Comparison of ENCODE assay signal across 19 cellular contexts in the genomic region with DNA sequence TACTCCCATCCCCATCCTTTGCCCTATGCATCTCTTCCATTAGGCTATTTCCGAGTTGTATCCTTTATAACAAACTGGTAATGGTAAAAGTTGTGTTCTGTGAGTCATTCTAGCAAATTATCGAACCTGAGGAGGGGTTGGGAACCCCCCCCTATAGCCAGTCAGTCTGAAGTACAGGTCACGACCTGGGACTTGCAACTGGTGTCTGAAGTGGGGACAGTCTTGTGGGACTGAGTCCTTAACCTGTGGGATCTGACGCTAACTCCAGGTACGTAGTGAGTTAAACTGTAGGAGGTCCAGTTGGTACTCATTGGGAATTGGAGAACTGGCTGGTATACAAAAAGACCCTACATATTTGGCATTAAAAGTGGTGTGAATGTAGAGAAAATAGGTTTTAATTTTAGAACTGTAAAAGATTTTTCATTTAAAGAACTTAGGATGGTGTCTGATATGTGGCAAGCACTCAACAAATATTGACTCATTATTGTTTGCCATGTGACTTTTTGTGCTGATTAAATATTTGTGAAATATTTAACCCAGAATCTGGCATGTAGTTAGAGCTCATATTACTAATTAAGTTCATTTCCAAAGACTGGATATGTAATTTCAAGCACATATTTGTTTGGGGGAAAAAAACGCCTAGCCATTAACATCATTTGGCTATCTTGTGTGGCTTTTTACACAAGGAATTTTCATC. TPM values are rescaled to one million over a fixed set of nuclear protein-coding genes. Genes with fewer than 3 reads are reported as not detected.
A peak's percentile ranks its signal among the peaks of the same experiment; 100 is the strongest.
DNase-seq lines count a peak whose midpoint lies in the region; ATAC-seq, FAIRE-seq and TF ChIP-seq lines count a peak whose summit lies in the region.
"Had no signal": no experiment of that assay in that cellular context is flagged by ENCODE, and none has a peak within 500 bp of the region (broad histone marks: within the 10 kb centered on the region; RNA-seq: fewer than 3 reads in every experiment).

No MANE protein-coding gene starts in this region.

- POLR2A ChIA-PET in HepG2 (lab: Yijun Ruan, JAX): no interaction called here

- H3K27me3 Mint-ChIP-seq in activated naive CD4-positive, alpha-beta T cell treated with anti-CD3 and anti-CD28 coated beads, Interleukin-2, amount 10 ng/mL, durations not matched to agents 7 days and 5 days: no peaks in the 10 kb centered on the region

- H2AFZ ChIP-seq in HepG2 (ENCODE audit: low read length): no peak overlapping the region

- TF ChIP-seq POLR2A in HepG2 (IDR thresholded peaks at IDR 0.05; ENCODE audit: insufficient read depth in 1 of 2, low read depth in 2 of 2, low read length in 2 of 2): no peak

- peak overlapping the region; percentile 6 to 56 for H3K27ac ChIP-seq in liver (ENCODE audit: low read depth in 1 of 2, low read length in 2 of 2)
- no peak overlapping the region for H3K27ac ChIP-seq in HepG2 (ENCODE audit: extremely low read length, insufficient read depth, low read length)
- H3K27ac ChIP-seq: HL-60 had no signal

- H3K4me1 Mint-ChIP-seq in activated naive CD4-positive, alpha-beta T cell treated with anti-CD3 and anti-CD28 coated beads, Interleukin-2, amount 10 ng/mL, durations not matched to agents 7 days and 5 days: peaks cover 38% of the 10 kb centered on the region

- H3K9me3 ChIP-seq in liver (ENCODE audit: control insufficient read depth in 4 of 4, low read length in 3 of 4) (no peaks in the 10 kb centered on the region), HepG2 (ENCODE audit: low read length) (no peaks in the 10 kb centered on the region)
- H3K9me3 ChIP-seq: BE2C had no signal

- H3K27me3 ChIP-seq in liver (ENCODE audit: control insufficient read depth in 4 of 4, insufficient read depth in 4 of 4, low read length in 3 of 4) (no peaks in the 10 kb centered on the region), HepG2 (ENCODE audit: control insufficient read depth in 1 of 2, insufficient read depth in 2 of 2, low read length in 2 of 2) (no peaks in the 10 kb centered on the region), bronchial epithelial cell (ENCODE audit: control insufficient read depth, insufficient read depth, low read length) (no peaks in the 10 kb centered on the region)
- H3K27me3 ChIP-seq: BE2C had no signal

- TF ChIP-seq RAD21 in liver (IDR thresholded peaks at IDR 0.05) (no peak), HepG2 (CRISPR knock-in tag; IDR thresholded peaks at IDR 0.05) (no peak)

- no peak overlapping the region for H3K4me3 Mint-ChIP-seq in activated naive CD4-positive, alpha-beta T cell treated with anti-CD3 and anti-CD28 coated beads, Interleukin-2, amount 10 ng/mL, durations not matched to agents 7 days and 5 days
- H3K4me3 Mint-ChIP-seq: T-cell had no signal

- CTCF ChIA-PET in HepG2 (lab: Yijun Ruan, JAX; ENCODE audit: low intra/inter-chr PET ratio, low total read pairs): no interaction called here
- CTCF ChIA-PET in activated naive CD4-positive, alpha-beta T cell treated with anti-CD3 and anti-CD28 coated beads, Interleukin-2, amount 10 ng/mL, durations not matched to agents 7 days and 5 days (lab: Charles Lee): no interaction called here

- TF ChIP-seq EP300 in HepG2 (IDR thresholded peaks at IDR 0.05; ENCODE audit: low read depth in 2 of 2, low read length in 2 of 2): no peak
- TF ChIP-seq EP300 in HepG2 (CRISPR knock-in tag; IDR thresholded peaks at IDR 0.05; ENCODE audit: borderline replicate concordance): no peak

- peaks cover 9% of the 10 kb centered on the region for H3K36me3 Mint-ChIP-seq in activated naive CD4-positive, alpha-beta T cell treated with anti-CD3 and anti-CD28 coated beads, Interleukin-2, amount 10 ng/mL, durations not matched to agents 7 days and 5 days
- H3K36me3 Mint-ChIP-seq: T-cell had no signal

- DNase-seq in HepG2 (ENCODE audit: low spot score): no peak
- peak; percentile 2 for DNase-seq in NCI-H2029 treated with DMSO at 0.1 percent for 48 hours (lab: John Stamatoyannopoulos, UW)
- DNase-seq in bronchial epithelial cell (ENCODE audit: low read depth): peak; percentile 55
- no peak for DNase-seq in NCI-H128 (lab: John Stamatoyannopoulos, UW; ENCODE audit: unreplicated experiment)
- no peak for DNase-seq in islet precursor cell
- DNase-seq in activated naive CD4-positive, alpha-beta T cell treated with anti-CD3 and anti-CD28 coated beads, Interleukin-2, amount 10 ng/mL, durations not matched to agents 7 days and 5 days: no peak
- DNase-seq: BE2C; DMS79 treated with DMSO at 0.1 percent for 48 hours; GOT3; HCEC 1CT; KG1; NCI-H187 treated with DMSO at 0.1 percent for 48 hours; NCI-H524 treated with DMSO at 0.1 percent for 48 hours; NK-92 treated with Interleukin-12 subunit alpha and Interleukin-12 subunit beta, amount 100 ng/mL, for 24 hours; T-cell had no signal

- FAIRE-seq in HepG2 (lab: Jason Lieb, UNC) (no peak), bronchial epithelial cell (lab: Jason Lieb, UNC) (peak; percentile 13)

- 35% methylated on average over 6 of the region's 6 CpGs for WGBS in liver
- 61% methylated on average over 6 of the region's 6 CpGs for WGBS in HepG2 (ENCODE audit: low lambda C conversion rate)

- H3K79me2 ChIP-seq in HepG2 (ENCODE audit: insufficient read depth, low read length): no peaks in the 10 kb centered on the region

- in situ Hi-C loops in HepG2 (cut with HindIII; ENCODE audit: extremely low pct_ligation_motif_present, low pct_unique_long_range_greater_than_20kb): no loop called here

- no TSS peak for BruUV-seq in HepG2 (replicated peaks; lab: Mats Ljungman, UMichigan)

- H3K4me1 ChIP-seq in liver (ENCODE audit: control insufficient read depth in 4 of 4, insufficient read depth in 4 of 4, low read length in 3 of 4) (peaks cover 17 to 55% (median 47%) of the 10 kb centered on the region in 4 donors), HepG2 (ENCODE audit: insufficient read depth, low read length) (peaks cover 12% of the 10 kb centered on the region)
- H3K4me1 ChIP-seq: BE2C had no signal

- no peak overlapping the region for H3K9ac ChIP-seq in liver (ENCODE audit: low read depth in 1 of 2, low read length in 2 of 2)
- no peak overlapping the region for H3K9ac ChIP-seq in HepG2 (ENCODE audit: insufficient read depth, low read depth, low read length)

- no peak overlapping the region for H3K4me2 ChIP-seq in HepG2 (ENCODE audit: low read depth, low read length)

- no peaks in the 10 kb centered on the region for H3K36me3 ChIP-seq in liver (ENCODE audit: control insufficient read depth in 4 of 4, insufficient read depth in 3 of 4, low read depth in 1 of 4, low read length in 3 of 4)
- H3K36me3 ChIP-seq in HepG2 (replicated peaks in 1 of 2; ENCODE audit: control insufficient read depth in 1 of 2, insufficient read depth in 2 of 2, low read length in 2 of 2): no peaks in the 10 kb centered on the region
- H3K36me3 ChIP-seq in bronchial epithelial cell (ENCODE audit: control insufficient read depth, insufficient read depth, low read length): no peaks in the 10 kb centered on the region
- H3K36me3 ChIP-seq: BE2C had no signal

- H3K9me3 Mint-ChIP-seq in activated naive CD4-positive, alpha-beta T cell treated with anti-CD3 and anti-CD28 coated beads, Interleukin-2, amount 10 ng/mL, durations not matched to agents 7 days and 5 days: no peaks in the 10 kb centered on the region
- H3K9me3 Mint-ChIP-seq: T-cell had no signal

- intact Hi-C loops in HepG2 (cut with micrococcal nuclease; ENCODE audit: unreplicated experiment): no loop called here

- TF ChIP-seq CTCF in liver (IDR thresholded peaks at IDR 0.05; ENCODE audit: low read depth, low read length, missing input control): no peak
- TF ChIP-seq CTCF in HepG2 (CRISPR knock-in tag; IDR thresholded peaks at IDR 0.05): no peak
- no peak for TF ChIP-seq CTCF in bronchial epithelial cell (IDR thresholded peaks at IDR 0.05; ENCODE audit: insufficient read depth, low read length, severe bottlenecking)

- H3K4me3 ChIP-seq in liver (ENCODE audit: low read depth in 1 of 3, low read length in 3 of 3) (no peak overlapping the region), HepG2 (replicated peaks in 1 of 3; ENCODE audit: insufficient read depth in 1 of 3, low read depth in 2 of 3, low read length in 3 of 3) (no peak overlapping the region), bronchial epithelial cell (ENCODE audit: low read depth, low read length) (no peak overlapping the region)

- no peaks in the 10 kb centered on the region for H4K20me1 ChIP-seq in HepG2 (ENCODE audit: insufficient read depth, low read length)

- no peak for ATAC-seq in HepG2
- ATAC-seq: Panc1, SK-N-SH treated with all-trans-retinoic acid at 6 μM for 48 hours, T-cell had no signal

- H3K27ac Mint-ChIP-seq in activated naive CD4-positive, alpha-beta T cell treated with anti-CD3 and anti-CD28 coated beads, Interleukin-2, amount 10 ng/mL, durations not matched to agents 7 days and 5 days: no peak overlapping the region
- H3K27ac Mint-ChIP-seq: T-cell had no signal

TF ChIP-seq in HepG2, 621 proteins besides CTCF, POLR2A, EP300 and RAD21 (continues in another document):
- TF ChIP-seq TCF12 (IDR thresholded peaks at IDR 0.05) (no peak), TCF12 (CRISPR knock-in tag; IDR thresholded peaks at IDR 0.05) (no peak), ZNF350 (CRISPR knock-in tag; IDR thresholded peaks at IDR 0.05; ENCODE audit: borderline replicate concordance, low read depth) (no peak)

RNA-seq across cellular contexts. Expression of gene CHST7, which starts 50.7 kb away (rescaled TPM):
- total RNA-seq in liver: 10 to 100 TPM in 1 of 2 donors, 1 to 10 TPM in 1; 5.8 to 13.2 TPM
- polyA plus RNA-seq in liver: 1 to 10 TPM; 2.9 to 5.7 TPM
- 2.6 and 5.2 TPM in 2 replicates for total RNA-seq in HepG2 (2016; rRNA removed; fragmentation: Illumina TruSeq; extraction: Trizol)
- 1.1 and 1.3 TPM in 2 replicates for total RNA-seq in HepG2 (2016; cell fraction: cytosol; rRNA removed; fragmentation: Illumina TruSeq; extraction: Trizol; ENCODE audit: low read depth)
- 2.8 and 5.0 TPM in 2 replicates for total RNA-seq in HepG2 (2016; cell fraction: insoluble cytoplasmic fraction; rRNA removed; fragmentation: Illumina TruSeq; extraction: Trizol)
- total RNA-seq in HepG2 (2016; cell fraction: membrane; rRNA removed; fragmentation: Illumina TruSeq; extraction: Trizol): 1.9 and 2.2 TPM in 2 replicates
- total RNA-seq in HepG2 (2016; cell fraction: nucleus; rRNA removed; fragmentation: Illumina TruSeq; extraction: Trizol): 3.6 and 5.2 TPM in 2 replicates
- polyA plus RNA-seq in HepG2 (2011; rRNA removed): 2.4 and 2.8 TPM in 2 replicates
- 3.3 and 4.2 TPM in 2 replicates for polyA plus RNA-seq in HepG2 (2011; cell fraction: cytosol; rRNA removed)
- polyA plus RNA-seq in HepG2 (2011; cell fraction: nucleus; rRNA removed): 2.5 and 3.6 TPM in 2 replicates
- 2.3 and 2.6 TPM in 2 replicates for polyA plus RNA-seq in HepG2 (2012)
- 0.46 and 0.62 TPM in 2 replicates for polyA plus RNA-seq in HepG2 (2016; cell fraction: cytosol; fragmentation: Illumina TruSeq; extraction: Trizol; ENCODE audit: low read depth)
- 1.7 and 2.0 TPM in 2 replicates for polyA plus RNA-seq in HepG2 (2016; cell fraction: insoluble cytoplasmic fraction; fragmentation: Illumina TruSeq; extraction: Trizol; ENCODE audit: low read depth)
- polyA plus RNA-seq in HepG2 (2016; cell fraction: membrane; fragmentation: Illumina TruSeq; extraction: Trizol; ENCODE audit: low read depth): 0.87 and 0.94 TPM in 2 replicates
- polyA plus RNA-seq in HepG2 (2016; cell fraction: nucleus; fragmentation: Illumina TruSeq; extraction: Trizol; ENCODE audit: insufficient read depth, low read depth): 3.1 and 3.3 TPM in 2 replicates
- polyA minus RNA-seq in HepG2 (2011; rRNA and poly(A)+ RNA removed; ENCODE audit: low replicate concordance): 0.07 and 5.7 TPM in 2 replicates
- polyA minus RNA-seq in HepG2 (2011; cell fraction: cytosol; rRNA and poly(A)+ RNA removed): 2.6 and 4.3 TPM in 2 replicates
- polyA minus RNA-seq in HepG2 (2011; cell fraction: nucleus; rRNA and poly(A)+ RNA removed): 3.5 and 4.4 TPM in 2 replicates
- total RNA-seq in bronchial epithelial cell: 3.4 and 4.0 TPM in 2 replicates

Comparison
In these comparisons a context has a peak if more than half of its experiments do, and no peak if none do; other contexts are left out.
1. DNase-seq: peak in NCI-H2029 treated with DMSO at 0.1 percent for 48 hours (single experiment) and bronchial epithelial cell (single experiment); none in HepG2 (single experiment), NCI-H128 (single experiment), islet precursor cell (single experiment) and activated naive CD4-positive, alpha-beta T cell treated with anti-CD3 and anti-CD28 coated beads, Interleukin-2, amount 10 ng/mL, durations not matched to agents 7 days and 5 days (single experiment).